23 cellular contexts compared by ENCODE assay signal in the genomic region with DNA sequence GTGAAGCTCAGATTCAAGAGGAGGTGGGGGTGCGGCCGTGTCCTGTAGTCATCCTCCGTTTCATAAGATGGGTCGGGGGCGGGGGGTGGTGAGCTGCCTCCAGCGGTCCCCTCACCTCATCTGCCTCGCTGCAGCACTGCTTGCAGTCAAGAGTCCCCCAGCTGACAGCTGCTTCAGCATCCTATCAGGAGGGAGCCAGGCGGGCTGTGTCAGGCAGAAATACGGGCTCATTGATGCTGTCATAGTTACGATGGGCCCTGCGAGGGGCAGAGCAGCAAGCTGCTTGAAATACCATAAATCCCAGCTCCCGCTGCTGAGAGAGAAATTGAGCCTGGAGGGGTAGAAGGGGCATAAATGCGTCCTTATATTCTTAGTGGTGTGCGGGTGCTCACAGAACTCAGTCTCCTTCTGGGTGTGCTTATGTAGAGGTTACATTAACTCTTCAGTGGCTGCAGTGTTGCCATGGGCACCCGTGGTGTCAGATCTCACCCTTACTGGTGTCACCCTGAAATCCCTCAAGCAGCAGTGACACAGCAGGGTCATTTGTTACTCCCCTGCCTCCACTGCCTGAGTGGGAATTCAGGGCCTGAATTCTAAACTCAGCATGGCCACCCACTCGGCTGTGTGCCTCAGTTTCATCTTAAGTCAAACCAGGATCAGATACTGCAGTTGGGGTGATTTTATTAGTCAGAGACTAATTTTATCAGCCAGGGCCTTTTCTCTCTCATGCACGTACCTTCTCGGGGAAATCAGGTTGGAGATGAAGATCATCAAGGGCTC.
"Had no signal": no experiment of that assay in that cellular context is flagged by ENCODE, and none has a peak within 500 bp of the region (broad histone marks: within the 10 kb centered on the region; RNA-seq: fewer than 3 reads in every experiment).

No MANE protein-coding gene starts in this region.

- H3K4me1 Mint-ChIP-seq: T-cell had no signal

- H3K9me3 Mint-ChIP-seq: nephron, T-cell had no signal

- ATAC-seq: foreskin keratinocyte, left lung, SK-N-SH treated with all-trans-retinoic acid at 6 μM for 48 hours, T-cell had no signal

- H3K27ac Mint-ChIP-seq: nephron had no signal

- DNase-seq: activated CD4-positive, CD25-positive, alpha-beta regulatory T cell; activated naive CD4-positive, alpha-beta T cell treated with anti-CD3 and anti-CD28 coated beads, Interleukin-2, amount 50 U/mL, for 16 hours; dorsolateral prefrontal cortex; foreskin keratinocyte; kidney; left lung; midbrain; occipital lobe; posterior cingulate gyrus; retina; SHP77; stimulated activated CD4-positive, alpha-beta T cell treated with anti-CD3 and anti-CD28 coated beads, Interleukin-12 subunit alpha, Interleukin-12 subunit beta, amount 100 ng/mL, for 4 hours; stimulated activated CD4-positive, alpha-beta T cell treated with anti-CD3 and anti-CD28 coated beads, Interleukin-1b, Interleukin-23, amount 100 ng/mL, for 48 hours; stimulated activated CD8-positive, alpha-beta memory T cell treated with anti-CD3 and anti-CD28 coated beads, Interleukin-4, amount 100 ng/mL, for 48 hours; stomach; T-cell; T-helper 9 cell; trophoblast cell had no signal

- H3K4me1 ChIP-seq: ascending aorta, left lung had no signal

- H3K4me3 ChIP-seq: ascending aorta, breast epithelium, dorsolateral prefrontal cortex, left lung, stomach had no signal

- H3K36me3 ChIP-seq: breast epithelium had no signal

- H3K27me3 ChIP-seq: ascending aorta, breast epithelium, dorsolateral prefrontal cortex, foreskin keratinocyte, left lung, stomach had no signal

- H3K27ac ChIP-seq: ascending aorta, breast epithelium, epithelial cell of prostate, foreskin keratinocyte, left lung, stomach had no signal

- H3K27me3 Mint-ChIP-seq: T-cell had no signal

- FAIRE-seq: kidney had no signal

- H3K4me3 Mint-ChIP-seq: nephron, T-cell had no signal

- H3K9me3 ChIP-seq: ascending aorta, breast epithelium, left lung, stomach had no signal
